Comparison of ENCODE assay signal across 8 cellular contexts in genomic region chr17:36629252-36629847, GRCh38. TPM values are rescaled to one million over a fixed set of nuclear protein-coding genes. Genes with fewer than 3 reads are reported as not detected.
DNase-seq lines count a peak whose midpoint lies in the region; ATAC-seq and TF ChIP-seq lines count a peak whose summit lies in the region.

No MANE protein-coding gene starts in this region.

- CTCF ChIA-PET in Panc1 (lab: Charles Lee), result interaction anchor here (0.5 to 1.1 kb wide), 2 partner anchors 27 to 409 kb away, joined by 3 read pairs; no protein-coding TSS in a partner anchor

- no peak overlapping the region for H3K14ac ChIP-seq in neuronal stem cell (ENCODE audit: low read length)

- H3K4me2 ChIP-seq in neuronal stem cell (ENCODE audit: insufficient read depth, low read length, poor library complexity, severe bottlenecking), result no peak overlapping the region

- no peak for TF ChIP-seq POLR2A in stomach (IDR thresholded peaks at IDR 0.05)

- no peak overlapping the region for H3K23ac ChIP-seq in neuronal stem cell (ENCODE audit: low read depth, low read length, poor library complexity)

- no peak overlapping the region for H3K4ac ChIP-seq in neuronal stem cell (ENCODE audit: low read length)

- H3K4me3 ChIP-seq in Panc1 (ENCODE audit: low read depth in 2 of 2, low read length in 2 of 2) (no peak overlapping the region), fibroblast of pulmonary artery (replicated peaks; ENCODE audit: low read depth, low read length) (no peak overlapping the region), neuronal stem cell (ENCODE audit: low read length in 2 of 2) (no peak overlapping the region), stomach (no peak overlapping the region)

- no peak overlapping the region for H2BK5ac ChIP-seq in neuronal stem cell (ENCODE audit: low read length)

- WGBS in neuronal stem cell (ENCODE audit: extremely low coverage in 2 of 2, insufficient read length in 2 of 2, insufficient replicate concordance in 1 of 2), 2 donors, result no CpG with 5 or more reads among the region's 14 CpGs
- WGBS in stomach, 5 donors, result 19 to 32% (median 20%) methylated on average over 8 to 14 of the region's 14 CpGs

- intact Hi-C loops in Panc1 (cut with micrococcal nuclease; ENCODE audit: unreplicated experiment) (loop anchor here (5.0 to 10.0 kb wide), 2 partner anchors 75 to 128 kb away; no protein-coding TSS in a partner anchor), stomach (cut with DNase I; ENCODE audit: low total_unique reads) (loop anchor here (5.0 kb wide), 1 partner anchor 423 kb away; no protein-coding TSS in a partner anchor)

- H3K9me3 ChIP-seq in Panc1 (ENCODE audit: control insufficient read depth, insufficient read depth, low read depth, low read length) (no peaks in the 10 kb centered on the region), neuronal stem cell (replicated peaks in 1 of 2; ENCODE audit: control insufficient read depth in 2 of 2, insufficient read depth in 1 of 2, low read depth in 1 of 2, low read length in 2 of 2) (no peaks in the 10 kb centered on the region), stomach (no peaks in the 10 kb centered on the region)

- no peak overlapping the region for H3K4me3 Mint-ChIP-seq in activated T-cell treated with anti-CD3 and anti-CD28 coated beads, Interleukin-2, amount 50 U/mL, for 4 hours

- peak; percentile 82 for TF ChIP-seq CTCF in Panc1 (IDR thresholded peaks at IDR 0.05)
- peak; percentile 91 for TF ChIP-seq CTCF in fibroblast of pulmonary artery (IDR thresholded peaks at IDR 0.05; ENCODE audit: low read length, missing control alignments)
- peak in 6 of 7 experiments; percentile 42 to 99 (median 98) for TF ChIP-seq CTCF in stomach (IDR thresholded peaks at IDR 0.05)

- DNase-seq in DMS53 (lab: John Stamatoyannopoulos, UW) (peak; percentile 75), KG1 (lab: John Stamatoyannopoulos, UW) (peak; percentile 50), Panc1 (ENCODE audit: low read depth, low spot score) (peak; percentile 36), fibroblast of pulmonary artery (ENCODE audit: low read depth) (peak; percentile 74), neuronal stem cell (ENCODE audit: low spot score) (peak; percentile 78), stomach (peak; percentile 79)
- peak; percentile 79 for DNase-seq in activated T-cell treated with anti-CD3 and anti-CD28 coated beads, Interleukin-2, amount 50 U/mL, for 4 hours

- H2AK5ac ChIP-seq in neuronal stem cell (ENCODE audit: low read depth, low read length), result peak overlapping the region; percentile 77

- H3K27me3 ChIP-seq in Panc1 (ENCODE audit: control insufficient read depth, insufficient read depth, low read length) (no peaks in the 10 kb centered on the region), neuronal stem cell (ENCODE audit: control insufficient read depth in 3 of 3, insufficient read depth in 3 of 3, low read depth in 1 of 3, low read length in 3 of 3) (peaks cover 0 to 49% (median 3%) of the 10 kb centered on the region in 3 experiments), stomach (peaks cover 0 to 51% (median 5%) of the 10 kb centered on the region in 3 donors)

- no peaks in the 10 kb centered on the region for H3K4me1 Mint-ChIP-seq in activated T-cell treated with anti-CD3 and anti-CD28 coated beads, Interleukin-2, amount 50 U/mL, for 4 hours (ENCODE audit: low read depth)

- H3K18ac ChIP-seq in neuronal stem cell (ENCODE audit: low read length), result peak overlapping the region; percentile 6

- TF ChIP-seq EP300 in stomach (IDR thresholded peaks at IDR 0.05), result no peak

- POLR2A ChIA-PET in Panc1 (lab: Charles Lee), result no interaction called here

- ATAC-seq in Panc1 (peak; percentile 91), GM21390 (IDR thresholded peaks at IDR 0.05; ENCODE audit: unreplicated experiment) (no peak)
- peak; percentile 90 to 92 for ATAC-seq in activated T-cell treated with anti-CD3 and anti-CD28 coated beads, Interleukin-2, amount 50 U/mL, for 4 hours

- H3K4me1 ChIP-seq in Panc1 (ENCODE audit: control insufficient read depth, insufficient read depth, low read length), result no peaks in the 10 kb centered on the region
- peaks cover 16 to 29% of the 10 kb centered on the region in 2 donors for H3K4me1 ChIP-seq in neuronal stem cell (ENCODE audit: control insufficient read depth in 2 of 2, insufficient read depth in 1 of 2, low read depth in 1 of 2, low read length in 2 of 2)
- peaks cover 0 to 7% (median 5%) of the 10 kb centered on the region in 4 donors for H3K4me1 ChIP-seq in stomach

- H3K36me3 ChIP-seq in Panc1 (ENCODE audit: control insufficient read depth, insufficient read depth, low read length) (no peaks in the 10 kb centered on the region), neuronal stem cell (replicated peaks in 1 of 2; ENCODE audit: control insufficient read depth in 2 of 2, insufficient read depth in 2 of 2, low read length in 2 of 2) (no peaks in the 10 kb centered on the region), stomach (no peaks in the 10 kb centered on the region)

- H2BK120ac ChIP-seq in neuronal stem cell (ENCODE audit: low read depth, low read length), result no peak overlapping the region

- H2AFZ ChIP-seq in neuronal stem cell (ENCODE audit: low read length), result no peak overlapping the region

- no peak overlapping the region for H4K8ac ChIP-seq in neuronal stem cell (ENCODE audit: low read depth, low read length)

- no peak overlapping the region for H3K9ac ChIP-seq in neuronal stem cell (ENCODE audit: low read depth, low read length, poor library complexity)

- H2BK15ac ChIP-seq in neuronal stem cell (ENCODE audit: low read length), result peak overlapping the region; percentile 19

- H3K9me3 Mint-ChIP-seq in activated T-cell treated with anti-CD3 and anti-CD28 coated beads, Interleukin-2, amount 50 U/mL, for 4 hours, result no peaks in the 10 kb centered on the region

- no TSS peak for BruUV-seq in Panc1 (replicated peaks; lab: Mats Ljungman, UMichigan)

- peaks cover 8% of the 10 kb centered on the region for H3K27me3 Mint-ChIP-seq in activated T-cell treated with anti-CD3 and anti-CD28 coated beads, Interleukin-2, amount 50 U/mL, for 4 hours (ENCODE audit: low read depth)

- no peak overlapping the region for H3K27ac ChIP-seq in Panc1 (ENCODE audit: low read length)
- no peak overlapping the region for H3K27ac ChIP-seq in neuronal stem cell (replicated peaks; ENCODE audit: low read length)
- no peak overlapping the region for H3K27ac ChIP-seq in stomach

- no peaks in the 10 kb centered on the region for H3K36me3 Mint-ChIP-seq in activated T-cell treated with anti-CD3 and anti-CD28 coated beads, Interleukin-2, amount 50 U/mL, for 4 hours (ENCODE audit: insufficient read depth)

- no peak overlapping the region for H2BK12ac ChIP-seq in neuronal stem cell (ENCODE audit: low read length)

- no peaks in the 10 kb centered on the region for H3K79me1 ChIP-seq in neuronal stem cell (ENCODE audit: low read depth, low read length)

- in situ Hi-C loops in Panc1 (cut with HindIII; ENCODE audit: low pct_unique_long_range_greater_than_20kb, low sequenced_read_pairs), result no loop called here

- H4K91ac ChIP-seq in neuronal stem cell (ENCODE audit: low read depth, low read length, poor library complexity), result no peak overlapping the region

RNA-seq across cellular contexts. Expression of gene MRM1, which starts 28.0 kb away (rescaled TPM):
- 7.8 TPM for total RNA-seq in Panc1 (2021; ENCODE audit: unreplicated experiment)
- polyA plus RNA-seq in Panc1 (2012; ENCODE audit: insufficient read length), result 5.6 TPM
- 10 to 100 TPM; 17.2 to 23.8 (median 22.4) TPM for total RNA-seq in activated T-cell treated with anti-CD3 and anti-CD28 coated beads, Interleukin-2, amount 50 U/mL, for 4 hours
- 1.1 TPM for polyA plus RNA-seq in neuronal stem cell (2013, experiment 1 of 2)
- polyA plus RNA-seq in neuronal stem cell (2013, experiment 2 of 2), result 0.97 TPM
- 10 to 100 TPM in 2 of 5 donors, 1 to 10 TPM in 2, not detected in 1; 1.8 to 38.5 (median 7.4) TPM for total RNA-seq in stomach
- polyA plus RNA-seq in stomach, result 1 to 10 TPM; 2.4 to 8.0 (median 7.8) TPM

RNA-seq across cellular contexts. Expression of gene DHRS11, which starts 37.7 kb away (rescaled TPM):
- total RNA-seq in Panc1 (2021; ENCODE audit: unreplicated experiment) (11.8 TPM), stomach (100 to 1,000 TPM in 1 of 5 donors, 10 to 100 TPM in 2, 1 to 10 TPM in 2; 8.5 to 339 (median 14.9) TPM)
- 10.1 TPM for polyA plus RNA-seq in Panc1 (2012; ENCODE audit: insufficient read length)
- total RNA-seq in activated T-cell treated with anti-CD3 and anti-CD28 coated beads, Interleukin-2, amount 50 U/mL, for 4 hours, result 10 to 100 TPM; 11.6 to 13.0 (median 12.0) TPM
- 15.1 TPM for polyA plus RNA-seq in neuronal stem cell (2013, experiment 1 of 2)
- polyA plus RNA-seq in neuronal stem cell (2013, experiment 2 of 2), result 14.0 TPM
- 10 to 100 TPM; 11.0 to 12.1 (median 11.0) TPM for polyA plus RNA-seq in stomach
